1 cellular context compared by ENCODE assay signal in the genomic region with DNA sequence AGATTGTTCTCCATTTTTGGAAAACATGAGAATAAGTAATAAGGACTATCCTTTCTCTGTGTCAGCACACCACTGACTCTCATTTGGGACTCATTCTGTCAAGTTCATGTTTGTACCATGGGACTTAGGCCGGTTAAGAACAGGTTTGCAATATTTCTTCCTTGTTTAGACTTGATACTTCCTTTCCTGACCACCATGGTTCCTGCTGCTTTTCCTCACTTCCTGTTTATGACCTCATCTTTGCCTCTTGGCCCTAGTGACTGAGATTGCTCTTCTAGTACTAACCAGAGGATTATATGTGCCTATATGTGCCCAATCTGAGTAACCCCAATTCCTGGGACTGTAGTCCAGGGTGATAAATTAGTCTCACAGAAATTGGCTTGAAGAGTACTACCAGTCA.
TF ChIP-seq lines count a peak whose summit lies in the region.

No MANE protein-coding gene starts in this region.

TF ChIP-seq in H1, 55 proteins besides CTCF, POLR2A, EP300 and RAD21:
- TF ChIP-seq CHD7 (IDR thresholded peaks at IDR 0.05; ENCODE audit: insufficient replicate concordance, low read length) (no peak), SRF (IDR thresholded peaks at IDR 0.05; ENCODE audit: low read depth, low read length) (no peak), CEBPB (IDR thresholded peaks at IDR 0.05; ENCODE audit: low read depth, low read length) (no peak), EZH2 (IDR thresholded peaks at IDR 0.05; ENCODE audit: low read depth, low read length, severe bottlenecking) (no peak), CHD2 (IDR thresholded peaks at IDR 0.05; ENCODE audit: low read length) (no peak), TBP (IDR thresholded peaks at IDR 0.05; ENCODE audit: low read depth, low read length) (no peak), MAX (IDR thresholded peaks at IDR 0.05) (no peak), GTF2F1 (IDR thresholded peaks at IDR 0.05; ENCODE audit: borderline replicate concordance, low read depth, low read length) (no peak), PHF8 (conservative IDR thresholded peaks at IDR 0.05; ENCODE audit: low read depth, low read length) (no peak), TEAD4 (IDR thresholded peaks at IDR 0.05; ENCODE audit: low read depth, low read length) (no peak), ATF3 (IDR thresholded peaks at IDR 0.05; ENCODE audit: insufficient read depth, low read depth, low read length) (no peak), HDAC6 (IDR thresholded peaks at IDR 0.05; ENCODE audit: low read depth, low read length) (no peak), TAF7 (optimal IDR thresholded peaks at IDR 0.05; ENCODE audit: borderline replicate concordance, low read depth, low read length) (no peak), EGR1 (IDR thresholded peaks at IDR 0.05; ENCODE audit: borderline replicate concordance, low read depth, low read length) (no peak), SP2 (IDR thresholded peaks at IDR 0.05; ENCODE audit: low read length) (no peak), RXRA (IDR thresholded peaks at IDR 0.05; ENCODE audit: insufficient read depth, low read depth, low read length) (no peak), SIX5 (IDR thresholded peaks at IDR 0.05; ENCODE audit: low read depth, low read length) (no peak), TCF12 (IDR thresholded peaks at IDR 0.05; ENCODE audit: low read depth, low read length) (no peak)
